In the genomic region with DNA sequence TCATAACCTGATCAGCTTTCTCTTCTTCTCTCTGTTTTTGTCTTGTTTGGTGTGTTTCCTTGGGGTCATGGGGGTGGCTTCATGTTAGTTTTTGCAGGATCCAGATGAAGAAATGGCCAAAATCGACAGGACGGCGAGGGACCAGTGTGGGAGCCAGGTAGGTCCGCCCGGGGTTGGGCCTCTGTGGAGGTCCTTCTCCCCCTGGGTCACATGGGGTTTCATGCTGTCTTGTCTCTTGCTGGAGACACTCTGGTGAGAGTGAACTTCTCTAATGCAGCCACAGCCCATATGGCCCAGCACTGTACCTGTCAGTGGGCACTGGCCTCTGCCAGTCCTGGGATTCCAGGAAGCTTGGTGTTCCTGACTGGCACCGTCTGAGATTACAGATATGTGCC, we compare ENCODE assay signal across 10 cellular contexts. TPM values are rescaled to one million over a fixed set of nuclear protein-coding genes. Genes with fewer than 3 reads are reported as not detected.
DNase-seq lines count a peak whose midpoint lies in the region; ATAC-seq and TF ChIP-seq lines count a peak whose summit lies in the region.
"Had no signal": no experiment of that assay in that cellular context is flagged by ENCODE, and none has a peak within 500 bp of the region (broad histone marks: within the 10 kb centered on the region; RNA-seq: fewer than 3 reads in every experiment).

No MANE protein-coding gene starts in this region.

- DNase-seq in T-helper 2 cell treated with Interferon-gamma antibody and Interleukin-4, amounts not matched to agents 5 μg/mL and 100 μg/mL, for 36 hours (ENCODE audit: low spot score), result no peak
- DNase-seq in T-helper 2 cell, result no peak
- no peak for DNase-seq in WTC11 (ENCODE audit: low spot score)
- DNase-seq in glutamatergic neuron, result no peak
- DNase-seq in stimulated activated naive B cell treated with anti-CD40 and anti-IgM and Interleukin-4, amounts not matched to agents 10 μg/mL and 1 μg/mL and 100 μg/mL, for 72 hours, result no peak
- DNase-seq in omental fat pad (ENCODE audit: low spot score), result no peak
- no peak for DNase-seq in substantia nigra (lab: John Stamatoyannopoulos, UW)
- DNase-seq in cerebellum (ENCODE audit: low spot score), result no peak
- DNase-seq: NCI-H2107, occipital lobe had no signal

- H3K27ac ChIP-seq in substantia nigra (ENCODE audit: low read depth, low read length, poor library complexity, severe bottlenecking), result no peak overlapping the region

- POLR2A ChIA-PET in WTC11 (lab: Charles Lee), result no interaction called here

- CTCF ChIA-PET in WTC11 (lab: Charles Lee), result interaction anchor here (1.2 to 1.3 kb wide), 2 partner anchors 32 to 53 kb away, joined by 3 to 4 read pairs; no protein-coding TSS in a partner anchor

- H3K27me3 Mint-ChIP-seq in T-helper 2 cell treated with Interferon-gamma antibody and Interleukin-4, amounts not matched to agents 5 μg/mL and 100 μg/mL, for 36 hours (ENCODE audit: low read depth), result no peaks in the 10 kb centered on the region
- peaks cover 5% of the 10 kb centered on the region; the same call in 1 of the 2 replicates for H3K27me3 Mint-ChIP-seq in WTC11 (ENCODE audit: low read depth)
- H3K27me3 Mint-ChIP-seq in glutamatergic neuron (ENCODE audit: unreplicated experiment), result peaks cover 5% of the 10 kb centered on the region
- peaks cover 9 to 13% of the 10 kb centered on the region in 2 donors for H3K27me3 Mint-ChIP-seq in stimulated activated naive B cell treated with anti-CD40 and anti-IgM and Interleukin-4, amounts not matched to agents 10 μg/mL and 1 μg/mL and 100 μg/mL, for 72 hours

- TF ChIP-seq CTCF in WTC11 (IDR thresholded peaks at IDR 0.05), result no peak
- TF ChIP-seq CTCF in glutamatergic neuron (IDR thresholded peaks at IDR 0.05; ENCODE audit: partially characterized antibody, unreplicated experiment), result no peak
- TF ChIP-seq CTCF in omental fat pad (IDR thresholded peaks at IDR 0.05), result no peak

- peaks cover 27% of the 10 kb centered on the region for H3K4me1 Mint-ChIP-seq in T-helper 2 cell treated with Interferon-gamma antibody and Interleukin-4, amounts not matched to agents 5 μg/mL and 100 μg/mL, for 36 hours (ENCODE audit: low read depth)
- H3K4me1 Mint-ChIP-seq in WTC11 (peaks cover 10% of the 10 kb centered on the region), glutamatergic neuron (ENCODE audit: low read depth, unreplicated experiment) (peaks cover 4% of the 10 kb centered on the region)
- peaks cover 13 to 25% of the 10 kb centered on the region in 2 donors for H3K4me1 Mint-ChIP-seq in stimulated activated naive B cell treated with anti-CD40 and anti-IgM and Interleukin-4, amounts not matched to agents 10 μg/mL and 1 μg/mL and 100 μg/mL, for 72 hours

- peak overlapping the region; percentile 94 for H3K4me3 Mint-ChIP-seq in T-helper 2 cell treated with Interferon-gamma antibody and Interleukin-4, amounts not matched to agents 5 μg/mL and 100 μg/mL, for 36 hours
- H3K4me3 Mint-ChIP-seq in WTC11 (peak overlapping the region; percentile 84), glutamatergic neuron (ENCODE audit: unreplicated experiment) (peak overlapping the region; percentile 85)
- peak overlapping the region; percentile 89 to 90 for H3K4me3 Mint-ChIP-seq in stimulated activated naive B cell treated with anti-CD40 and anti-IgM and Interleukin-4, amounts not matched to agents 10 μg/mL and 1 μg/mL and 100 μg/mL, for 72 hours

- peak overlapping the region; percentile 64 for H3K27ac Mint-ChIP-seq in T-helper 2 cell treated with Interferon-gamma antibody and Interleukin-4, amounts not matched to agents 5 μg/mL and 100 μg/mL, for 36 hours
- H3K27ac Mint-ChIP-seq in WTC11, result no peak overlapping the region
- peak overlapping the region; percentile 68 for H3K27ac Mint-ChIP-seq in glutamatergic neuron (ENCODE audit: unreplicated experiment)
- H3K27ac Mint-ChIP-seq in stimulated activated naive B cell treated with anti-CD40 and anti-IgM and Interleukin-4, amounts not matched to agents 10 μg/mL and 1 μg/mL and 100 μg/mL, for 72 hours, result peak overlapping the region; percentile 89

- H3K36me3 Mint-ChIP-seq in T-helper 2 cell treated with Interferon-gamma antibody and Interleukin-4, amounts not matched to agents 5 μg/mL and 100 μg/mL, for 36 hours (ENCODE audit: low read depth), result peaks cover 28% of the 10 kb centered on the region
- H3K36me3 Mint-ChIP-seq in WTC11 (peaks cover 17% of the 10 kb centered on the region), glutamatergic neuron (ENCODE audit: unreplicated experiment) (no peaks in the 10 kb centered on the region)
- peaks cover 3 to 5% of the 10 kb centered on the region in 2 donors for H3K36me3 Mint-ChIP-seq in stimulated activated naive B cell treated with anti-CD40 and anti-IgM and Interleukin-4, amounts not matched to agents 10 μg/mL and 1 μg/mL and 100 μg/mL, for 72 hours

- no peaks in the 10 kb centered on the region for H3K9me3 Mint-ChIP-seq in T-helper 2 cell treated with Interferon-gamma antibody and Interleukin-4, amounts not matched to agents 5 μg/mL and 100 μg/mL, for 36 hours
- H3K9me3 Mint-ChIP-seq in WTC11, result no peaks in the 10 kb centered on the region
- H3K9me3 Mint-ChIP-seq in glutamatergic neuron (ENCODE audit: unreplicated experiment), result peaks cover 7% of the 10 kb centered on the region
- H3K9me3 Mint-ChIP-seq in stimulated activated naive B cell treated with anti-CD40 and anti-IgM and Interleukin-4, amounts not matched to agents 10 μg/mL and 1 μg/mL and 100 μg/mL, for 72 hours, result no peaks in the 10 kb centered on the region

- no peak for ATAC-seq in WTC11
- ATAC-seq in stimulated activated naive B cell treated with anti-CD40 and anti-IgM and Interleukin-4, amounts not matched to agents 10 μg/mL and 1 μg/mL and 100 μg/mL, for 72 hours (replicated peaks), result no peak
- ATAC-seq in omental fat pad (ENCODE audit: low FRiP score), result no peak

TF ChIP-seq in WTC11, 78 proteins besides CTCF, POLR2A, EP300 and RAD21 (continues in another document):
- TF ChIP-seq, protein P1, sequence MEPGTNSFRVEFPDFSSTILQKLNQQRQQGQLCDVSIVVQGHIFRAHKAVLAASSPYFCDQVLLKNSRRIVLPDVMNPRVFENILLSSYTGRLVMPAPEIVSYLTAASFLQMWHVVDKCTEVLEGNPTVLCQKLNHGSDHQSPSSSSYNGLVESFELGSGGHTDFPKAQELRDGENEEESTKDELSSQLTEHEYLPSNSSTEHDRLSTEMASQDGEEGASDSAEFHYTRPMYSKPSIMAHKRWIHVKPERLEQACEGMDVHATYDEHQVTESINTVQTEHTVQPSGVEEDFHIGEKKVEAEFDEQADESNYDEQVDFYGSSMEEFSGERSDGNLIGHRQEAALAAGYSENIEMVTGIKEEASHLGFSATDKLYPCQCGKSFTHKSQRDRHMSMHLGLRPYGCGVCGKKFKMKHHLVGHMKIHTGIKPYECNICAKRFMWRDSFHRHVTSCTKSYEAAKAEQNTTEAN (CRISPR knock-in tag; IDR thresholded peaks at IDR 0.05), result no peak
- TF ChIP-seq, protein P2, sequence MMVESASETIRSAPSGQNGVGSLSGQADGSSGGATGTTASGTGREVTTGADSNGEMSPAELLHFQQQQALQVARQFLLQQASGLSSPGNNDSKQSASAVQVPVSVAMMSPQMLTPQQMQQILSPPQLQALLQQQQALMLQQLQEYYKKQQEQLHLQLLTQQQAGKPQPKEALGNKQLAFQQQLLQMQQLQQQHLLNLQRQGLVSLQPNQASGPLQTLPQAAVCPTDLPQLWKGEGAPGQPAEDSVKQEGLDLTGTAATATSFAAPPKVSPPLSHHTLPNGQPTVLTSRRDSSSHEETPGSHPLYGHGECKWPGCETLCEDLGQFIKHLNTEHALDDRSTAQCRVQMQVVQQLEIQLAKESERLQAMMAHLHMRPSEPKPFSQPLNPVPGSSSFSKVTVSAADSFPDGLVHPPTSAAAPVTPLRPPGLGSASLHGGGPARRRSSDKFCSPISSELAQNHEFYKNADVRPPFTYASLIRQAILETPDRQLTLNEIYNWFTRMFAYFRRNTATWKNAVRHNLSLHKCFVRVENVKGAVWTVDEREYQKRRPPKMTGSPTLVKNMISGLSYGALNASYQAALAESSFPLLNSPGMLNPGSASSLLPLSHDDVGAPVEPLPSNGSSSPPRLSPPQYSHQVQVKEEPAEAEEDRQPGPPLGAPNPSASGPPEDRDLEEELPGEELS (CRISPR knock-in tag; IDR thresholded peaks at IDR 0.05), result no peak
- TF ChIP-seq ZNF671 (CRISPR knock-in tag; IDR thresholded peaks at IDR 0.05) (no peak), ESRRA (CRISPR knock-in tag; IDR thresholded peaks at IDR 0.05; ENCODE audit: borderline replicate concordance) (no peak), NR1H2 (CRISPR knock-in tag; IDR thresholded peaks at IDR 0.05) (no peak), OVOL2 (CRISPR knock-in tag; IDR thresholded peaks at IDR 0.05; ENCODE audit: borderline replicate concordance) (no peak), FOXP1 (CRISPR knock-in tag; IDR thresholded peaks at IDR 0.05; ENCODE audit: borderline replicate concordance) (no peak)
- TF ChIP-seq, protein P3, sequence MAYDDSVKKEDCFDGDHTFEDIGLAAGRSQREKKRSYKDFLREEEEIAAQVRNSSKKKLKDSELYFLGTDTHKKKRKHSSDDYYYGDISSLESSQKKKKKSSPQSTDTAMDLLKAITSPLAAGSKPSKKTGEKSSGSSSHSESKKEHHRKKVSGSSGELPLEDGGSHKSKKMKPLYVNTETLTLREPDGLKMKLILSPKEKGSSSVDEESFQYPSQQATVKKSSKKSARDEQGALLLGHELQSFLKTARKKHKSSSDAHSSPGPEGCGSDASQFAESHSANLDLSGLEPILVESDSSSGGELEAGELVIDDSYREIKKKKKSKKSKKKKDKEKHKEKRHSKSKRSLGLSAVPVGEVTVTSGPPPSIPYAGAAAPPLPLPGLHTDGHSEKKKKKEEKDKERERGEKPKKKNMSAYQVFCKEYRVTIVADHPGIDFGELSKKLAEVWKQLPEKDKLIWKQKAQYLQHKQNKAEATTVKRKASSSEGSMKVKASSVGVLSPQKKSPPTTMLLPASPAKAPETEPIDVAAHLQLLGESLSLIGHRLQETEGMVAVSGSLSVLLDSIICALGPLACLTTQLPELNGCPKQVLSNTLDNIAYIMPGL (CRISPR knock-in tag; IDR thresholded peaks at IDR 0.05), result no peak
- TF ChIP-seq, protein P4, sequence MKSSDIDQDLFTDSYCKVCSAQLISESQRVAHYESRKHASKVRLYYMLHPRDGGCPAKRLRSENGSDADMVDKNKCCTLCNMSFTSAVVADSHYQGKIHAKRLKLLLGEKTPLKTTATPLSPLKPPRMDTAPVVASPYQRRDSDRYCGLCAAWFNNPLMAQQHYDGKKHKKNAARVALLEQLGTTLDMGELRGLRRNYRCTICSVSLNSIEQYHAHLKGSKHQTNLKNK (CRISPR knock-in tag; IDR thresholded peaks at IDR 0.05), result no peak

RNA-seq across cellular contexts. Expression of a gene that starts 1.1 kb away (rescaled TPM):
- total RNA-seq in WTC11 (2021), result 34.4 to 36.0 TPM (median 35.0 TPM) in 3 replicates
- total RNA-seq in glutamatergic neuron (ENCODE audit: unreplicated experiment), result 6.4 TPM
- total RNA-seq in omental fat pad, result 1 to 10 TPM in 3 of 4 donors, not detected in 1; 1.9 to 3.8 (median 2.9) TPM
- total RNA-seq in cerebellum, result 3.7 TPM
